12 cellular contexts compared by ENCODE assay signal in the genomic region with DNA sequence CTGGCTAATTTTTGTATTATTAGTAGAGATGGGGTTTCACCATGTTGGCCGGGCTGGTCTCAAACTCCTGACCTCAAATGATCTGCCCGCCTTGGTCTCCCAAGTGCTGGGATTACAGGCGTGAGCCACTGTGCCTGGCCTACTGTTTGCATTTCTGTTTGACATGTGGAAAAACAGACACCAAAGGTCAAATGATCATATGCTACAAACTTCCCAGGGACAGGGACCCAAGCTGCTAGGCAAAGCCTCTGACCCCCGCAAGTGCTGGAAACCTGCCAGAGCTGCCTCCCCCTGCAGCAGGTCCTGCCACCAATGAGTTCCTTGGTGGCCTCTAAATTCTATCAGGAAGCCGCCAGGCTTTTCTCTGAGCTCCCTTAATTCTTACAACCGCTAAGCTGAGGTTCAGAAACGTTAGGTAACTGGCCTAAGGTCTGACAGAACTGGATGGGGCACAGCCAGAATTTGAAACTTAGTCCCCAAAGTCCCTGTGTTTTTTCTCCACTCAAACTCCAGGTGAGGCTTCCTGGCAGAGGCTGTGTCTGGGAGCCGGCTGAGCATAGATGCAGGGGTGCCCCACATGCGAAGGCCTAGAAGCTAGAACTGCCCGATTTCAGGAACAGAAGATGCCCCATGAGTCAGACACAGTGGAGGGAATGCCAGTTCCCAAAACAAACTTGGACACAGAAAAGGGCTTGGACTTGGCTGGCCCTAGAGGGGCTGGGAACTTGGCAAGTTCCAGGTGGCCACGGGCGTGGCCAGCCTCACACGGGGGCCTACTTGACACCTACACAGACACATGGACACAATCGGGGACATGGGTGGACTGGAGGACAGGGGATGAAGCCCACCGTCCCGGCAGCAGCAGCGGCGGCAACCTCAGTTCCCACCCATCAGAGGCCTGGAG. TPM values are rescaled to one million over a fixed set of nuclear protein-coding genes. Genes with fewer than 3 reads are reported as not detected.
A peak's percentile ranks its signal among the peaks of the same experiment; 100 is the strongest.
DNase-seq lines count a peak whose midpoint lies in the region; ATAC-seq, FAIRE-seq and TF ChIP-seq lines count a peak whose summit lies in the region.
"Had no signal": no experiment of that assay in that cellular context is flagged by ENCODE, and none has a peak within 500 bp of the region (broad histone marks: within the 10 kb centered on the region; RNA-seq: fewer than 3 reads in every experiment).

No MANE protein-coding gene starts in this region.

- TF ChIP-seq CTCF in brain (conservative IDR thresholded peaks at IDR 0.05): no peak
- no peak for TF ChIP-seq CTCF in kidney (IDR thresholded peaks at IDR 0.05; ENCODE audit: borderline replicate concordance, extremely low read depth, insufficient read depth)

- H3K9me3 ChIP-seq in HUES64 (ENCODE audit: insufficient read depth, low read depth, low read length) (no peaks in the 10 kb centered on the region), kidney (ENCODE audit: control insufficient read depth in 1 of 2, low read length in 2 of 2) (no peaks in the 10 kb centered on the region)

- H3K27ac ChIP-seq in HUES64 (ENCODE audit: low read depth, low read length) (no peak overlapping the region), kidney (ENCODE audit: low read depth in 2 of 2, low read length in 2 of 2) (peak overlapping the region; percentile 14 to 54)

- H3K4me3 Mint-ChIP-seq in brain: peak overlapping the region in 1 of 5 experiments; percentile 49
- H3K4me3 Mint-ChIP-seq in stimulated activated naive B cell treated with anti-CD40 and anti-IgM and Interleukin-4, amounts not matched to agents 10 μg/mL and 1 μg/mL and 100 μg/mL, for 72 hours: no peak overlapping the region
- H3K4me3 Mint-ChIP-seq: activated CD4-positive, alpha-beta T cell treated with anti-CD3 and anti-CD28 coated beads for 36 hours had no signal

- H3K4me3 ChIP-seq in HUES64 (ENCODE audit: low read length): no peak overlapping the region
- no peak overlapping the region for H3K4me3 ChIP-seq in kidney (ENCODE audit: low read length in 2 of 2)

- DNase-seq in kidney: no peak
- DNase-seq in stimulated activated naive B cell treated with anti-CD40 and anti-IgM and Interleukin-4, amounts not matched to agents 10 μg/mL and 1 μg/mL and 100 μg/mL, for 72 hours: no peak
- DNase-seq in cerebellar nuclear complex (lab: John Stamatoyannopoulos, UW): no peak
- no peak for DNase-seq in NCI-H2107 treated with DMSO at 0.1 percent for 48 hours (lab: John Stamatoyannopoulos, UW; ENCODE audit: unreplicated experiment)
- DNase-seq: DMS 273 treated with DMSO at 0.1 percent for 48 hours, NCI-H1436 treated with DMSO at 0.1 percent for 48 hours had no signal

- H3K4me1 Mint-ChIP-seq in brain: peaks cover 97% of the 10 kb centered on the region
- peaks cover 69 to 91% of the 10 kb centered on the region in 2 donors for H3K4me1 Mint-ChIP-seq in stimulated activated naive B cell treated with anti-CD40 and anti-IgM and Interleukin-4, amounts not matched to agents 10 μg/mL and 1 μg/mL and 100 μg/mL, for 72 hours

- 0 out of 2 replicates have a peak overlapping the region, but pooled peaks have one; percentile 1 for H3K9ac ChIP-seq in HUES64 (ENCODE audit: low read depth, low read length)
- peak overlapping the region in 1 of 2 donors; percentile 47 for H3K9ac ChIP-seq in kidney (ENCODE audit: low read length in 2 of 2)

- H3K9me3 Mint-ChIP-seq in brain: no peaks in the 10 kb centered on the region
- H3K9me3 Mint-ChIP-seq in stimulated activated naive B cell treated with anti-CD40 and anti-IgM and Interleukin-4, amounts not matched to agents 10 μg/mL and 1 μg/mL and 100 μg/mL, for 72 hours: no peaks in the 10 kb centered on the region

- WGBS in HUES64: 93% methylated on average over 18 of the region's 18 CpGs

- no peaks in the 10 kb centered on the region for H3K27me3 ChIP-seq in HUES64 (ENCODE audit: insufficient read depth, low read length)

- intact Hi-C loops in kidney (cut with DNase I): no loop called here

- no peak for ATAC-seq in stimulated activated naive B cell treated with anti-CD40 and anti-IgM and Interleukin-4, amounts not matched to agents 10 μg/mL and 1 μg/mL and 100 μg/mL, for 72 hours (replicated peaks)
- ATAC-seq in HG02588 (IDR thresholded peaks at IDR 0.05; ENCODE audit: unreplicated experiment) (no peak), HG03342 (IDR thresholded peaks at IDR 0.05; ENCODE audit: unreplicated experiment) (no peak)
- ATAC-seq: activated CD4-positive, alpha-beta T cell treated with anti-CD3 and anti-CD28 coated beads for 36 hours; Panc1 had no signal

- peaks cover 69% of the 10 kb centered on the region for H3K36me3 ChIP-seq in HUES64 (ENCODE audit: insufficient read depth, low read length)
- peaks cover 3 to 6% of the 10 kb centered on the region in 2 donors for H3K36me3 ChIP-seq in kidney (ENCODE audit: control insufficient read depth in 1 of 2, insufficient read depth in 2 of 2, low read length in 2 of 2)

- H3K27ac Mint-ChIP-seq in brain: peak overlapping the region in 4 of 5 experiments; percentile 54 to 99 (median 68)
- H3K27ac Mint-ChIP-seq in stimulated activated naive B cell treated with anti-CD40 and anti-IgM and Interleukin-4, amounts not matched to agents 10 μg/mL and 1 μg/mL and 100 μg/mL, for 72 hours: peak overlapping the region; percentile 31

- H3K27me3 Mint-ChIP-seq in brain: no peaks in the 10 kb centered on the region
- H3K27me3 Mint-ChIP-seq in stimulated activated naive B cell treated with anti-CD40 and anti-IgM and Interleukin-4, amounts not matched to agents 10 μg/mL and 1 μg/mL and 100 μg/mL, for 72 hours: no peaks in the 10 kb centered on the region
- H3K27me3 Mint-ChIP-seq: activated CD4-positive, alpha-beta T cell treated with anti-CD3 and anti-CD28 coated beads for 36 hours had no signal

- peaks cover 24% of the 10 kb centered on the region for H3K4me1 ChIP-seq in HUES64 (ENCODE audit: insufficient read depth, low read length)
- H3K4me1 ChIP-seq in kidney (ENCODE audit: control insufficient read depth in 1 of 2, insufficient read depth in 1 of 2, low read depth in 1 of 2, low read length in 2 of 2): peaks cover 20 to 43% of the 10 kb centered on the region in 2 donors

- no peak for FAIRE-seq in kidney (lab: Jason Lieb, UNC)

- peaks cover 52% of the 10 kb centered on the region for H3K36me3 Mint-ChIP-seq in brain
- H3K36me3 Mint-ChIP-seq in stimulated activated naive B cell treated with anti-CD40 and anti-IgM and Interleukin-4, amounts not matched to agents 10 μg/mL and 1 μg/mL and 100 μg/mL, for 72 hours: peaks cover 24 to 53% of the 10 kb centered on the region in 2 donors

RNA-seq across cellular contexts. Expression of gene CSNK1E, which starts 7.4 kb away (rescaled TPM):
- polyA plus RNA-seq in HUES64 (2013, experiment 1 of 2): 92.5 TPM
- polyA plus RNA-seq in HUES64 (2013, experiment 2 of 2): 101 TPM
- polyA plus RNA-seq in brain (ENCODE audit: insufficient read depth, low read depth, low replicate concordance) (162 TPM), kidney (ENCODE audit: insufficient read depth, low read depth, low replicate concordance) (33.6 TPM)
- 101 TPM for total RNA-seq in kidney

RNA-seq across cellular contexts. Expression of gene TMEM184B, which starts 37.1 kb away (rescaled TPM):
- polyA plus RNA-seq in HUES64 (2013, experiment 1 of 2): 36.2 TPM
- 41.7 TPM for polyA plus RNA-seq in HUES64 (2013, experiment 2 of 2)
- polyA plus RNA-seq in brain (ENCODE audit: insufficient read depth, low read depth, low replicate concordance) (97.3 TPM), kidney (ENCODE audit: insufficient read depth, low read depth, low replicate concordance) (22.9 TPM)
- 54.1 TPM for total RNA-seq in kidney
